Comparison of ENCODE assay signal across 2 cellular contexts in the genomic region with DNA sequence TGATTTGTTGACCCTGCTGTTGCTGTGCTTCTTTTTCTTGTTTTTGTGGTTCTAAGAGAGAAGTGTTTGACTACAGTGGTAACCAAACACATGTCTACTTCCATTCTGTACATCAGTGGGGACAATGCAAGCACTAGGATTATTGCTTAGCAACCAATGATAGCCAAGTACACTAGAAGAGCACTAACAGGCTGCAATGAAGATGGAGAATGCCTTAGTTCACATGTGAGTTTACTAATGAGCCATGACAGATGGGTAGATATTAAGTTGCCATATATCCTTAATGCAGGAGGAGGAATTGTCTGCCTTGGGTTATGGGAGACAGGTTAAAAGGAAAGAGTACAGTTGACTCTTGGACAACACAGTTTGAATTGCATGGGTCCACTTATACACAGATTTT.
TF ChIP-seq lines count a peak whose summit lies in the region.

No MANE protein-coding gene starts in this region.

TF ChIP-seq in SK-N-SH, 30 proteins besides CTCF, POLR2A, EP300 and RAD21:
- no peak for TF ChIP-seq FOXM1 (IDR thresholded peaks at IDR 0.05; ENCODE audit: low read depth)
- no peak for TF ChIP-seq SMC3 (IDR thresholded peaks at IDR 0.05; ENCODE audit: low read depth, low read length)
- no peak for TF ChIP-seq MEF2A (IDR thresholded peaks at IDR 0.05; ENCODE audit: borderline replicate concordance, low read depth)
- no peak for TF ChIP-seq USF1 (IDR thresholded peaks at IDR 0.05; ENCODE audit: borderline replicate concordance, low read depth)
- TF ChIP-seq, protein P1, sequence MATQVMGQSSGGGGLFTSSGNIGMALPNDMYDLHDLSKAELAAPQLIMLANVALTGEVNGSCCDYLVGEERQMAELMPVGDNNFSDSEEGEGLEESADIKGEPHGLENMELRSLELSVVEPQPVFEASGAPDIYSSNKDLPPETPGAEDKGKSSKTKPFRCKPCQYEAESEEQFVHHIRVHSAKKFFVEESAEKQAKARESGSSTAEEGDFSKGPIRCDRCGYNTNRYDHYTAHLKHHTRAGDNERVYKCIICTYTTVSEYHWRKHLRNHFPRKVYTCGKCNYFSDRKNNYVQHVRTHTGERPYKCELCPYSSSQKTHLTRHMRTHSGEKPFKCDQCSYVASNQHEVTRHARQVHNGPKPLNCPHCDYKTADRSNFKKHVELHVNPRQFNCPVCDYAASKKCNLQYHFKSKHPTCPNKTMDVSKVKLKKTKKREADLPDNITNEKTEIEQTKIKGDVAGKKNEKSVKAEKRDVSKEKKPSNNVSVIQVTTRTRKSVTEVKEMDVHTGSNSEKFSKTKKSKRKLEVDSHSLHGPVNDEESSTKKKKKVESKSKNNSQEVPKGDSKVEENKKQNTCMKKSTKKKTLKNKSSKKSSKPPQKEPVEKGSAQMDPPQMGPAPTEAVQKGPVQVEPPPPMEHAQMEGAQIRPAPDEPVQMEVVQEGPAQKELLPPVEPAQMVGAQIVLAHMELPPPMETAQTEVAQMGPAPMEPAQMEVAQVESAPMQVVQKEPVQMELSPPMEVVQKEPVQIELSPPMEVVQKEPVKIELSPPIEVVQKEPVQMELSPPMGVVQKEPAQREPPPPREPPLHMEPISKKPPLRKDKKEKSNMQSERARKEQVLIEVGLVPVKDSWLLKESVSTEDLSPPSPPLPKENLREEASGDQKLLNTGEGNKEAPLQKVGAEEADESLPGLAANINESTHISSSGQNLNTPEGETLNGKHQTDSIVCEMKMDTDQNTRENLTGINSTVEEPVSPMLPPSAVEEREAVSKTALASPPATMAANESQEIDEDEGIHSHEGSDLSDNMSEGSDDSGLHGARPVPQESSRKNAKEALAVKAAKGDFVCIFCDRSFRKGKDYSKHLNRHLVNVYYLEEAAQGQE (IDR thresholded peaks at IDR 0.05; ENCODE audit: low read depth, low read length): no peak
- no peak for TF ChIP-seq MXI1 (IDR thresholded peaks at IDR 0.05; ENCODE audit: low read depth, low read length)
- TF ChIP-seq FOXJ3 (CRISPR knock-in tag; IDR thresholded peaks at IDR 0.05): no peak
- no peak for TF ChIP-seq NRF1 (IDR thresholded peaks at IDR 0.05; ENCODE audit: low read depth, low read length)
- TF ChIP-seq TEAD4 (IDR thresholded peaks at IDR 0.05; ENCODE audit: borderline replicate concordance, insufficient read depth): no peak
- no peak for TF ChIP-seq MAX (IDR thresholded peaks at IDR 0.05; ENCODE audit: low read depth)
- TF ChIP-seq GATA2 (CRISPR knock-in tag; IDR thresholded peaks at IDR 0.05): no peak
- TF ChIP-seq, protein P2, sequence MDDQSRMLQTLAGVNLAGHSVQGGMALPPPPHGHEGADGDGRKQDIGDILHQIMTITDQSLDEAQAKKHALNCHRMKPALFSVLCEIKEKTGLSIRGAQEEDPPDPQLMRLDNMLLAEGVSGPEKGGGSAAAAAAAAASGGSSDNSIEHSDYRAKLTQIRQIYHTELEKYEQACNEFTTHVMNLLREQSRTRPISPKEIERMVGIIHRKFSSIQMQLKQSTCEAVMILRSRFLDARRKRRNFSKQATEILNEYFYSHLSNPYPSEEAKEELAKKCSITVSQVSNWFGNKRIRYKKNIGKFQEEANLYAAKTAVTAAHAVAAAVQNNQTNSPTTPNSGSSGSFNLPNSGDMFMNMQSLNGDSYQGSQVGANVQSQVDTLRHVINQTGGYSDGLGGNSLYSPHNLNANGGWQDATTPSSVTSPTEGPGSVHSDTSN (IDR thresholded peaks at IDR 0.05): no peak
- TF ChIP-seq, protein P3, sequence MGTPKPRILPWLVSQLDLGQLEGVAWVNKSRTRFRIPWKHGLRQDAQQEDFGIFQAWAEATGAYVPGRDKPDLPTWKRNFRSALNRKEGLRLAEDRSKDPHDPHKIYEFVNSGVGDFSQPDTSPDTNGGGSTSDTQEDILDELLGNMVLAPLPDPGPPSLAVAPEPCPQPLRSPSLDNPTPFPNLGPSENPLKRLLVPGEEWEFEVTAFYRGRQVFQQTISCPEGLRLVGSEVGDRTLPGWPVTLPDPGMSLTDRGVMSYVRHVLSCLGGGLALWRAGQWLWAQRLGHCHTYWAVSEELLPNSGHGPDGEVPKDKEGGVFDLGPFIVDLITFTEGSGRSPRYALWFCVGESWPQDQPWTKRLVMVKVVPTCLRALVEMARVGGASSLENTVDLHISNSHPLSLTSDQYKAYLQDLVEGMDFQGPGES (IDR thresholded peaks at IDR 0.05; ENCODE audit: low read depth, low read length): no peak
- no peak for TF ChIP-seq RCOR1 (IDR thresholded peaks at IDR 0.05; ENCODE audit: low read length)
- TF ChIP-seq YY1 (IDR thresholded peaks at IDR 0.05; ENCODE audit: low read depth): no peak
- TF ChIP-seq GABPA (IDR thresholded peaks at IDR 0.05; ENCODE audit: low read depth): no peak
- no peak for TF ChIP-seq RFX5 (IDR thresholded peaks at IDR 0.05; ENCODE audit: low read length)
- no peak for TF ChIP-seq JUND (IDR thresholded peaks at IDR 0.05)
- TF ChIP-seq SIN3A (IDR thresholded peaks at IDR 0.05; ENCODE audit: borderline replicate concordance, low read depth, low read length): no peak

TF ChIP-seq in HepG2, 621 proteins besides CTCF, POLR2A, EP300 and RAD21:
- TF ChIP-seq NFYC (CRISPR knock-in tag; IDR thresholded peaks at IDR 0.05) (no peak), TAF15 (IDR thresholded peaks at IDR 0.05; ENCODE audit: low read depth, low read length, poor library complexity, severe bottlenecking) (no peak), PHB2 (IDR thresholded peaks at IDR 0.05; ENCODE audit: partially characterized antibody) (no peak), ZKSCAN5 (CRISPR knock-in tag; IDR thresholded peaks at IDR 0.05) (no peak), KAT2B (IDR thresholded peaks at IDR 0.05; ENCODE audit: borderline replicate concordance, low read depth, low read length) (no peak), SCMH1 (CRISPR knock-in tag; IDR thresholded peaks at IDR 0.05; ENCODE audit: borderline replicate concordance) (no peak)
